24 cellular contexts compared by ENCODE assay signal in genomic region chr17:71430281-71430680, GRCh38.
"Had no signal": no experiment of that assay in that cellular context is flagged by ENCODE, and none has a peak within 500 bp of the region (broad histone marks: within the 10 kb centered on the region; RNA-seq: fewer than 3 reads in every experiment).

No MANE protein-coding gene starts in this region.

- ATAC-seq: K562 had no signal

- H3K9me3 ChIP-seq: SJSA1 had no signal

- H3K4me3 ChIP-seq: K562, SJSA1, SK-N-MC had no signal

- FAIRE-seq: HTR-8/SVneo, K562 had no signal

- H3K4me2 ChIP-seq: KMS-11 had no signal

- H3K27ac ChIP-seq: HL-60, KMS-11, SJSA1, SK-N-MC had no signal

- DNase-seq: Kasumi-1, MM.1S, NCI-H1105, NCI-H1436 treated with DMSO at 0.1 percent for 48 hours, NCI-H187, NCI-H2029, NCI-H2081 treated with DMSO at 0.1 percent for 48 hours, NCI-H2171, NCI-H226, NCI-H446, NCI-H510A, NCI-H524 treated with DMSO at 0.1 percent for 48 hours, NCI-H774, OCI-M1, Right ventricle myocardium superior, RPMI8226, SIG-M5, T-helper 2 cell had no signal
